In the genomic region with DNA sequence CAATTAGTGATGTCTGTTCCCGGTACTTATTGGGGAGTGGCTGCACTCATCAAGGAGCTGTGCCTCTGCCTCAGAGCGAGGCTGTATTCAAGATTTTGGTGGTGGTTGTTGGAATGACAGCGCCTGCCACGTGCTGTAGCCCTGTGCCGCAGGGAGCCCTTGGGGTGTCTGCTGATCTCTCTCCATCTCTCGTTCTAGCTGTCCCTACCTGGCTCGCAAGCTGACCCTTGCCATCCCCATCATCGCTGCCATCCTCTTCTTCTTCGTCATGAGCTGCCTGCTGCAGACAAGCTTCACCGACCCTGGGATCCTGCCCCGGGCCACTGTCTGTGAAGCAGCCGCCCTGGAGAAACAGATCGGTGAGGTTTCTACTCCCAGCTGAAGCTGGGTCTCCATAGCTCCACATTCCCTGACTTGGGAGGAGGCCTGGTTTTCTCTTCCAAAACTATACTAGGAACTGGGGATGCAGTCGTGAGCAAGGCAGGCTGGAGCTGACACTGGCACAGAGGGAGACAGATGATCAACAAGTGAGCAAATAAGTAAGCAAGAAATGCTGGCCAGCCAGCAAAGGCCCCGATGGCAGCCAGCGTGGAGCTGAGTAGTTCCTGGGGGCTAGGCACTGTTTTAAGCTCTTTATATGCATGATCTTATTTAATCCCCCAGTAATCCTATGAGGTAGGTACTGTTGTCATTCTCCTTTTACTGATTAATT, we compare ENCODE assay signal across 2 cellular contexts.
TF ChIP-seq lines count a peak whose summit lies in the region.

No MANE protein-coding gene starts in this region.

TF ChIP-seq in WTC11, 78 proteins besides CTCF, POLR2A, EP300 and RAD21:
- TF ChIP-seq SMAD3 (CRISPR knock-in tag; IDR thresholded peaks at IDR 0.05; ENCODE audit: borderline replicate concordance) (no peak), CREB1 (CRISPR knock-in tag; IDR thresholded peaks at IDR 0.05) (no peak), EMX1 (CRISPR knock-in tag; IDR thresholded peaks at IDR 0.05) (no peak), NFYB (CRISPR knock-in tag; conservative IDR thresholded peaks at IDR 0.05; ENCODE audit: low read depth) (no peak), FOXK1 (CRISPR knock-in tag; IDR thresholded peaks at IDR 0.05) (no peak), JAZF1 (CRISPR knock-in tag; IDR thresholded peaks at IDR 0.05) (no peak), GABPB1 (CRISPR knock-in tag; IDR thresholded peaks at IDR 0.05) (no peak), FOXJ3 (CRISPR knock-in tag; IDR thresholded peaks at IDR 0.05; ENCODE audit: borderline replicate concordance) (no peak)
- TF ChIP-seq, protein P1, sequence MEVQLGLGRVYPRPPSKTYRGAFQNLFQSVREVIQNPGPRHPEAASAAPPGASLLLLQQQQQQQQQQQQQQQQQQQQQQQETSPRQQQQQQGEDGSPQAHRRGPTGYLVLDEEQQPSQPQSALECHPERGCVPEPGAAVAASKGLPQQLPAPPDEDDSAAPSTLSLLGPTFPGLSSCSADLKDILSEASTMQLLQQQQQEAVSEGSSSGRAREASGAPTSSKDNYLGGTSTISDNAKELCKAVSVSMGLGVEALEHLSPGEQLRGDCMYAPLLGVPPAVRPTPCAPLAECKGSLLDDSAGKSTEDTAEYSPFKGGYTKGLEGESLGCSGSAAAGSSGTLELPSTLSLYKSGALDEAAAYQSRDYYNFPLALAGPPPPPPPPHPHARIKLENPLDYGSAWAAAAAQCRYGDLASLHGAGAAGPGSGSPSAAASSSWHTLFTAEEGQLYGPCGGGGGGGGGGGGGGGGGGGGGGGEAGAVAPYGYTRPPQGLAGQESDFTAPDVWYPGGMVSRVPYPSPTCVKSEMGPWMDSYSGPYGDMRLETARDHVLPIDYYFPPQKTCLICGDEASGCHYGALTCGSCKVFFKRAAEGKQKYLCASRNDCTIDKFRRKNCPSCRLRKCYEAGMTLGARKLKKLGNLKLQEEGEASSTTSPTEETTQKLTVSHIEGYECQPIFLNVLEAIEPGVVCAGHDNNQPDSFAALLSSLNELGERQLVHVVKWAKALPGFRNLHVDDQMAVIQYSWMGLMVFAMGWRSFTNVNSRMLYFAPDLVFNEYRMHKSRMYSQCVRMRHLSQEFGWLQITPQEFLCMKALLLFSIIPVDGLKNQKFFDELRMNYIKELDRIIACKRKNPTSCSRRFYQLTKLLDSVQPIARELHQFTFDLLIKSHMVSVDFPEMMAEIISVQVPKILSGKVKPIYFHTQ (CRISPR knock-in tag; IDR thresholded peaks at IDR 0.05): no peak
- TF ChIP-seq, protein P2, sequence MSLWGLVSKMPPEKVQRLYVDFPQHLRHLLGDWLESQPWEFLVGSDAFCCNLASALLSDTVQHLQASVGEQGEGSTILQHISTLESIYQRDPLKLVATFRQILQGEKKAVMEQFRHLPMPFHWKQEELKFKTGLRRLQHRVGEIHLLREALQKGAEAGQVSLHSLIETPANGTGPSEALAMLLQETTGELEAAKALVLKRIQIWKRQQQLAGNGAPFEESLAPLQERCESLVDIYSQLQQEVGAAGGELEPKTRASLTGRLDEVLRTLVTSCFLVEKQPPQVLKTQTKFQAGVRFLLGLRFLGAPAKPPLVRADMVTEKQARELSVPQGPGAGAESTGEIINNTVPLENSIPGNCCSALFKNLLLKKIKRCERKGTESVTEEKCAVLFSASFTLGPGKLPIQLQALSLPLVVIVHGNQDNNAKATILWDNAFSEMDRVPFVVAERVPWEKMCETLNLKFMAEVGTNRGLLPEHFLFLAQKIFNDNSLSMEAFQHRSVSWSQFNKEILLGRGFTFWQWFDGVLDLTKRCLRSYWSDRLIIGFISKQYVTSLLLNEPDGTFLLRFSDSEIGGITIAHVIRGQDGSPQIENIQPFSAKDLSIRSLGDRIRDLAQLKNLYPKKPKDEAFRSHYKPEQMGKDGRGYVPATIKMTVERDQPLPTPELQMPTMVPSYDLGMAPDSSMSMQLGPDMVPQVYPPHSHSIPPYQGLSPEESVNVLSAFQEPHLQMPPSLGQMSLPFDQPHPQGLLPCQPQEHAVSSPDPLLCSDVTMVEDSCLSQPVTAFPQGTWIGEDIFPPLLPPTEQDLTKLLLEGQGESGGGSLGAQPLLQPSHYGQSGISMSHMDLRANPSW (CRISPR knock-in tag; conservative IDR thresholded peaks at IDR 0.05; ENCODE audit: low read depth): no peak
- TF ChIP-seq, protein P3, sequence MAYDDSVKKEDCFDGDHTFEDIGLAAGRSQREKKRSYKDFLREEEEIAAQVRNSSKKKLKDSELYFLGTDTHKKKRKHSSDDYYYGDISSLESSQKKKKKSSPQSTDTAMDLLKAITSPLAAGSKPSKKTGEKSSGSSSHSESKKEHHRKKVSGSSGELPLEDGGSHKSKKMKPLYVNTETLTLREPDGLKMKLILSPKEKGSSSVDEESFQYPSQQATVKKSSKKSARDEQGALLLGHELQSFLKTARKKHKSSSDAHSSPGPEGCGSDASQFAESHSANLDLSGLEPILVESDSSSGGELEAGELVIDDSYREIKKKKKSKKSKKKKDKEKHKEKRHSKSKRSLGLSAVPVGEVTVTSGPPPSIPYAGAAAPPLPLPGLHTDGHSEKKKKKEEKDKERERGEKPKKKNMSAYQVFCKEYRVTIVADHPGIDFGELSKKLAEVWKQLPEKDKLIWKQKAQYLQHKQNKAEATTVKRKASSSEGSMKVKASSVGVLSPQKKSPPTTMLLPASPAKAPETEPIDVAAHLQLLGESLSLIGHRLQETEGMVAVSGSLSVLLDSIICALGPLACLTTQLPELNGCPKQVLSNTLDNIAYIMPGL (CRISPR knock-in tag; IDR thresholded peaks at IDR 0.05): no peak

TF ChIP-seq in HepG2, 621 proteins besides CTCF, POLR2A, EP300 and RAD21 (continues in another document):
- TF ChIP-seq ZNF773 (CRISPR knock-in tag; IDR thresholded peaks at IDR 0.05; ENCODE audit: borderline replicate concordance): no peak
- TF ChIP-seq, protein P4, sequence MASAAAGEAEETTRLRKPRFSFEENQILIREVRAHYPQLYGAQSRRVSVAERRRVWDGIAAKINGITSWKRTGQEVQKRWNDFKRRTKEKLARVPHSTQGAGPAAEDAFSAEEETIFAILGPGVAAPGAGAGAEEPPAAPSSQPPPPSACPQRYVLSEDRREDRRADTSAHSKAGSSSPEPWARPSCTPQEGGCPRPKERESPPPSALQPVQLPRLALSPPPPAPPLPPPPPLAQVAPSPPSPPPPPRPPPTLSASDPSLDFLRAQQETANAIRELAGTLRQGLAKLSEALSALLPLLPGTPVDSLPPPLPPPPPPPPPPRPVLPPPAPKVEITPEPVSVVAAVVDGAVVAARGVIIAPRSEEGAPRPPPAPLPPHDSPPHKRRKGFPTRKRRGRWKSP (CRISPR knock-in tag; IDR thresholded peaks at IDR 0.05): peak; percentile 12; the same call in 1 of the 2 replicates
- TF ChIP-seq, protein P5, sequence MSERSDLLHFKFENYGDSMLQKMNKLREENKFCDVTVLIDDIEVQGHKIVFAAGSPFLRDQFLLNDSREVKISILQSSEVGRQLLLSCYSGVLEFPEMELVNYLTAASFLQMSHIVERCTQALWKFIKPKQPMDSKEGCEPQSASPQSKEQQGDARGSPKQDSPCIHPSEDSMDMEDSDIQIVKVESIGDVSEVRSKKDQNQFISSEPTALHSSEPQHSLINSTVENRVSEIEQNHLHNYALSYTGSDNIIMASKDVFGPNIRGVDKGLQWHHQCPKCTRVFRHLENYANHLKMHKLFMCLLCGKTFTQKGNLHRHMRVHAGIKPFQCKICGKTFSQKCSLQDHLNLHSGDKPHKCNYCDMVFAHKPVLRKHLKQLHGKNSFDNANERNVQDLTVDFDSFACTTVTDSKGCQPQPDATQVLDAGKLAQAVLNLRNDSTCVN (CRISPR knock-in tag; IDR thresholded peaks at IDR 0.05; ENCODE audit: borderline replicate concordance): no peak
- no peak for TF ChIP-seq KDM2A (CRISPR knock-in tag; IDR thresholded peaks at IDR 0.05; ENCODE audit: borderline replicate concordance, low read depth)
- no peak for TF ChIP-seq ZNF546 (CRISPR knock-in tag; conservative IDR thresholded peaks at IDR 0.05)
- TF ChIP-seq ZNF644 (CRISPR knock-in tag; IDR thresholded peaks at IDR 0.05; ENCODE audit: low read depth): no peak
- no peak for TF ChIP-seq HDAC6 (IDR thresholded peaks at IDR 0.05; ENCODE audit: low read depth, low read length)
- TF ChIP-seq, protein P6, sequence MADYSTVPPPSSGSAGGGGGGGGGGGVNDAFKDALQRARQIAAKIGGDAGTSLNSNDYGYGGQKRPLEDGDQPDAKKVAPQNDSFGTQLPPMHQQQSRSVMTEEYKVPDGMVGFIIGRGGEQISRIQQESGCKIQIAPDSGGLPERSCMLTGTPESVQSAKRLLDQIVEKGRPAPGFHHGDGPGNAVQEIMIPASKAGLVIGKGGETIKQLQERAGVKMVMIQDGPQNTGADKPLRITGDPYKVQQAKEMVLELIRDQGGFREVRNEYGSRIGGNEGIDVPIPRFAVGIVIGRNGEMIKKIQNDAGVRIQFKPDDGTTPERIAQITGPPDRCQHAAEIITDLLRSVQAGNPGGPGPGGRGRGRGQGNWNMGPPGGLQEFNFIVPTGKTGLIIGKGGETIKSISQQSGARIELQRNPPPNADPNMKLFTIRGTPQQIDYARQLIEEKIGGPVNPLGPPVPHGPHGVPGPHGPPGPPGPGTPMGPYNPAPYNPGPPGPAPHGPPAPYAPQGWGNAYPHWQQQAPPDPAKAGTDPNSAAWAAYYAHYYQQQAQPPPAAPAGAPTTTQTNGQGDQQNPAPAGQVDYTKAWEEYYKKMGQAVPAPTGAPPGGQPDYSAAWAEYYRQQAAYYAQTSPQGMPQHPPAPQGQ (CRISPR knock-in tag; IDR thresholded peaks at IDR 0.05; ENCODE audit: borderline replicate concordance): no peak
- TF ChIP-seq, protein P7, sequence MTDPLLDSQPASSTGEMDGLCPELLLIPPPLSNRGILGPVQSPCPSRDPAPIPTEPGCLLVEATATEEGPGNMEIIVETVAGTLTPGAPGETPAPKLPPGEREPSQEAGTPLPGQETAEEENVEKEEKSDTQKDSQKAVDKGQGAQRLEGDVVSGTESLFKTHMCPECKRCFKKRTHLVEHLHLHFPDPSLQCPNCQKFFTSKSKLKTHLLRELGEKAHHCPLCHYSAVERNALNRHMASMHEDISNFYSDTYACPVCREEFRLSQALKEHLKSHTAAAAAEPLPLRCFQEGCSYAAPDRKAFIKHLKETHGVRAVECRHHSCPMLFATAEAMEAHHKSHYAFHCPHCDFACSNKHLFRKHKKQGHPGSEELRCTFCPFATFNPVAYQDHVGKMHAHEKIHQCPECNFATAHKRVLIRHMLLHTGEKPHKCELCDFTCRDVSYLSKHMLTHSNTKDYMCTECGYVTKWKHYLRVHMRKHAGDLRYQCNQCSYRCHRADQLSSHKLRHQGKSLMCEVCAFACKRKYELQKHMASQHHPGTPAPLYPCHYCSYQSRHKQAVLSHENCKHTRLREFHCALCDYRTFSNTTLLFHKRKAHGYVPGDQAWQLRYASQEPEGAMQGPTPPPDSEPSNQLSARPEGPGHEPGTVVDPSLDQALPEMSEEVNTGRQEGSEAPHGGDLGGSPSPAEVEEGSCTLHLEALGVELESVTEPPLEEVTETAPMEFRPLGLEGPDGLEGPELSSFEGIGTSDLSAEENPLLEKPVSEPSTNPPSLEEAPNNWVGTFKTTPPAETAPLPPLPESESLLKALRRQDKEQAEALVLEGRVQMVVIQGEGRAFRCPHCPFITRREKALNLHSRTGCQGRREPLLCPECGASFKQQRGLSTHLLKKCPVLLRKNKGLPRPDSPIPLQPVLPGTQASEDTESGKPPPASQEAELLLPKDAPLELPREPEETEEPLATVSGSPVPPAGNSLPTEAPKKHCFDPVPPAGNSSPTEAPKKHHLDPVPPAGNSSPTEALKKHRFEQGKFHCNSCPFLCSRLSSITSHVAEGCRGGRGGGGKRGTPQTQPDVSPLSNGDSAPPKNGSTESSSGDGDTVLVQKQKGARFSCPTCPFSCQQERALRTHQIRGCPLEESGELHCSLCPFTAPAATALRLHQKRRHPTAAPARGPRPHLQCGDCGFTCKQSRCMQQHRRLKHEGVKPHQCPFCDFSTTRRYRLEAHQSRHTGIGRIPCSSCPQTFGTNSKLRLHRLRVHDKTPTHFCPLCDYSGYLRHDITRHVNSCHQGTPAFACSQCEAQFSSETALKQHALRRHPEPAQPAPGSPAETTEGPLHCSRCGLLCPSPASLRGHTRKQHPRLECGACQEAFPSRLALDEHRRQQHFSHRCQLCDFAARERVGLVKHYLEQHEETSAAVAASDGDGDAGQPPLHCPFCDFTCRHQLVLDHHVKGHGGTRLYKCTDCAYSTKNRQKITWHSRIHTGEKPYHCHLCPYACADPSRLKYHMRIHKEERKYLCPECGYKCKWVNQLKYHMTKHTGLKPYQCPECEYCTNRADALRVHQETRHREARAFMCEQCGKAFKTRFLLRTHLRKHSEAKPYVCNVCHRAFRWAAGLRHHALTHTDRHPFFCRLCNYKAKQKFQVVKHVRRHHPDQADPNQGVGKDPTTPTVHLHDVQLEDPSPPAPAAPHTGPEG (CRISPR knock-in tag; IDR thresholded peaks at IDR 0.05): no peak
- TF ChIP-seq KLF6 (CRISPR knock-in tag; IDR thresholded peaks at IDR 0.05): 0 out of 2 replicates have a peak, but pooled peaks have one; percentile 5
- no peak for TF ChIP-seq IRF2 (CRISPR knock-in tag; IDR thresholded peaks at IDR 0.05)
- no peak for TF ChIP-seq FOXA3 (CRISPR knock-in tag; IDR thresholded peaks at IDR 0.05)
- TF ChIP-seq ARID2 (CRISPR knock-in tag; IDR thresholded peaks at IDR 0.05; ENCODE audit: borderline replicate concordance): 0 out of 2 replicates have a peak, but pooled peaks have one; percentile 25
- TF ChIP-seq, protein P8, sequence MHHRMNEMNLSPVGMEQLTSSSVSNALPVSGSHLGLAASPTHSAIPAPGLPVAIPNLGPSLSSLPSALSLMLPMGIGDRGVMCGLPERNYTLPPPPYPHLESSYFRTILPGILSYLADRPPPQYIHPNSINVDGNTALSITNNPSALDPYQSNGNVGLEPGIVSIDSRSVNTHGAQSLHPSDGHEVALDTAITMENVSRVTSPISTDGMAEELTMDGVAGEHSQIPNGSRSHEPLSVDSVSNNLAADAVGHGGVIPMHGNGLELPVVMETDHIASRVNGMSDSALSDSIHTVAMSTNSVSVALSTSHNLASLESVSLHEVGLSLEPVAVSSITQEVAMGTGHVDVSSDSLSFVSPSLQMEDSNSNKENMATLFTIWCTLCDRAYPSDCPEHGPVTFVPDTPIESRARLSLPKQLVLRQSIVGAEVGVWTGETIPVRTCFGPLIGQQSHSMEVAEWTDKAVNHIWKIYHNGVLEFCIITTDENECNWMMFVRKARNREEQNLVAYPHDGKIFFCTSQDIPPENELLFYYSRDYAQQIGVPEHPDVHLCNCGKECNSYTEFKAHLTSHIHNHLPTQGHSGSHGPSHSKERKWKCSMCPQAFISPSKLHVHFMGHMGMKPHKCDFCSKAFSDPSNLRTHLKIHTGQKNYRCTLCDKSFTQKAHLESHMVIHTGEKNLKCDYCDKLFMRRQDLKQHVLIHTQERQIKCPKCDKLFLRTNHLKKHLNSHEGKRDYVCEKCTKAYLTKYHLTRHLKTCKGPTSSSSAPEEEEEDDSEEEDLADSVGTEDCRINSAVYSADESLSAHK (CRISPR knock-in tag; IDR thresholded peaks at IDR 0.05; ENCODE audit: borderline replicate concordance): no peak
- TF ChIP-seq, protein P9, sequence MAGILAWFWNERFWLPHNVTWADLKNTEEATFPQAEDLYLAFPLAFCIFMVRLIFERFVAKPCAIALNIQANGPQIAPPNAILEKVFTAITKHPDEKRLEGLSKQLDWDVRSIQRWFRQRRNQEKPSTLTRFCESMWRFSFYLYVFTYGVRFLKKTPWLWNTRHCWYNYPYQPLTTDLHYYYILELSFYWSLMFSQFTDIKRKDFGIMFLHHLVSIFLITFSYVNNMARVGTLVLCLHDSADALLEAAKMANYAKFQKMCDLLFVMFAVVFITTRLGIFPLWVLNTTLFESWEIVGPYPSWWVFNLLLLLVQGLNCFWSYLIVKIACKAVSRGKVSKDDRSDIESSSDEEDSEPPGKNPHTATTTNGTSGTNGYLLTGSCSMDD (CRISPR knock-in tag; IDR thresholded peaks at IDR 0.05): no peak
- TF ChIP-seq HOXA9 (CRISPR knock-in tag; IDR thresholded peaks at IDR 0.05; ENCODE audit: borderline replicate concordance): 0 out of 2 replicates have a peak, but pooled peaks have one; percentile 56
- TF ChIP-seq, protein P10, sequence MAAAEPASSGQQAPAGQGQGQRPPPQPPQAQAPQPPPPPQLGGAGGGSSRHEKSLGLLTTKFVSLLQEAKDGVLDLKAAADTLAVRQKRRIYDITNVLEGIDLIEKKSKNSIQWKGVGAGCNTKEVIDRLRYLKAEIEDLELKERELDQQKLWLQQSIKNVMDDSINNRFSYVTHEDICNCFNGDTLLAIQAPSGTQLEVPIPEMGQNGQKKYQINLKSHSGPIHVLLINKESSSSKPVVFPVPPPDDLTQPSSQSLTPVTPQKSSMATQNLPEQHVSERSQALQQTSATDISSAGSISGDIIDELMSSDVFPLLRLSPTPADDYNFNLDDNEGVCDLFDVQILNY (CRISPR knock-in tag; conservative IDR thresholded peaks at IDR 0.05): no peak
- TF ChIP-seq SKI (IDR thresholded peaks at IDR 0.05; ENCODE audit: partially characterized antibody): no peak
